ENCODE assay signal across 8 cellular contexts in the genomic region with DNA sequence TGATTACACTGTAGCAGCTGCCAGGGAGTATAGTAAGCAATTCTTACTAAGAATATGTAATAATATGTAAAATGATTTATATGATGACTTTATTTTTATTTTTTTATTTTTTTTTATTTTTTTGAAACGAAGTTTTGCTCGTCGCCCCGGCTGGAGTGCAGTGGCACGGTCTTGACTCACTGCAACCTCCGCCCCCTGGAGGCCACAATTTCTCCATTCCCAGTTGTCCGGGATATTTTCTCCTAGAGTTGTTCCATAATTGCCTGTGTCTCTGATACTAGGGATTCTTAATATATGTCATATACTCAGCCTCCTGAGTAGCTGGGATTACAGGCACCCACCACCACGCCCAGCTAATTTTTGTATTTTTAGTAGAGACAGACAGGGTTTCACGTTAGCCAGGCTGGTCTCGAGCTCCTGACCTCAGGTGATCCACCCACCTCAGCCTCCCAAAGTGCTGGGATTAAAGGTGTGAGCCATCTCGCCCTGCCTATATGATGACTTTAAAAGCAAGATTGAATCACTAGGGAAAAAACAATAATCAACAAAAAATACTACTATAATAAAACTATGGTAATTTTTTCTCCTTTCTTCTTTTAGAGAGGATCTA. TPM values are rescaled to one million over a fixed set of nuclear protein-coding genes. Genes with fewer than 3 reads are reported as not detected.
A peak's percentile ranks its signal among the peaks of the same experiment; 100 is the strongest.
DNase-seq lines count a peak whose midpoint lies in the region; ATAC-seq and TF ChIP-seq lines count a peak whose summit lies in the region.

No MANE protein-coding gene starts in this region.

- CTCF ChIA-PET in AG04449 (lab: Yijun Ruan, JAX), result interaction anchor here (0.8 to 5.5 kb wide), 13 partner anchors 11 to 412 kb away, joined by 3 to 54 read pairs (median 3); partner anchors contain the start of gene ITPR2

- H3K4me3 ChIP-seq in AG04449 (ENCODE audit: low read depth, low read length) (no peak overlapping the region), fibroblast of the aortic adventitia (ENCODE audit: low read depth, low read length) (no peak overlapping the region), ovary (no peak overlapping the region)

- in situ Hi-C loops in GM13977 (cut with MboI; ENCODE audit: low pct_unique_long_range_greater_than_20kb, low sequenced_read_pairs, unreplicated experiment), result no loop called here

- H3K27ac ChIP-seq in ovary, result no peak overlapping the region

- ATAC-seq in SK-N-SH treated with all-trans-retinoic acid at 6 μM for 48 hours (peak; percentile 85), HG02970 (IDR thresholded peaks at IDR 0.05; ENCODE audit: low FRiP score, unreplicated experiment) (no peak)

- peaks cover 2% of the 10 kb centered on the region for H3K4me1 ChIP-seq in ovary (ENCODE audit: insufficient read depth)

- intact Hi-C loops in ovary (cut with DNase I), result no loop called here

- DNase-seq in AG04449 (ENCODE audit: low read depth, low spot score) (no peak), GM13977 (ENCODE audit: low spot score) (no peak), fibroblast of the aortic adventitia (ENCODE audit: low read depth) (peak; percentile 63), ovary (peak in 4 of 5 donors; percentile 33 to 59 (median 50)), NCI-H446 treated with DMSO at 0.1 percent for 48 hours (lab: John Stamatoyannopoulos, UW) (no peak)
- DNase-seq in NK-92 treated with Interleukin-12 subunit alpha and Interleukin-12 subunit beta, amount 100 ng/mL, for 24 hours (lab: John Stamatoyannopoulos, UW), result no peak

- POLR2A ChIA-PET in AG04449 (lab: Yijun Ruan, JAX), result no interaction called here

- H3K27me3 ChIP-seq in ovary, result no peaks in the 10 kb centered on the region

- WGBS in ovary, 3 donors, result 44 to 55% (median 54%) methylated on average over 11 of the region's 11 CpGs

- H3K36me3 ChIP-seq in ovary, result no peaks in the 10 kb centered on the region

- no peaks in the 10 kb centered on the region for H3K9me3 ChIP-seq in ovary

- no peak for TF ChIP-seq EP300 in ovary (IDR thresholded peaks at IDR 0.05)

- peak; percentile 62 for TF ChIP-seq CTCF in AG04449 (IDR thresholded peaks at IDR 0.05; ENCODE audit: insufficient read depth, low read length, missing control alignments)
- peak; percentile 46 for TF ChIP-seq CTCF in GM13977 (IDR thresholded peaks at IDR 0.05; ENCODE audit: extremely low read depth, insufficient read depth, missing control alignments)
- peak; percentile 63 for TF ChIP-seq CTCF in fibroblast of the aortic adventitia (IDR thresholded peaks at IDR 0.05; ENCODE audit: insufficient read depth, low read length)
- peak in 2 of 3 donors; percentile 10 to 18 for TF ChIP-seq CTCF in ovary (IDR thresholded peaks at IDR 0.05)

- no peak for TF ChIP-seq POLR2A in ovary (IDR thresholded peaks at IDR 0.05)

TF ChIP-seq in SK-N-SH treated with all-trans-retinoic acid at 6 μM for 48 hours, 23 proteins besides CTCF, POLR2A, EP300 and RAD21:
- TF ChIP-seq ZC3H10 (CRISPR knock-in tag; IDR thresholded peaks at IDR 0.05) (no peak), OSR1 (CRISPR knock-in tag; IDR thresholded peaks at IDR 0.05) (no peak), ARNTL (CRISPR knock-in tag; IDR thresholded peaks at IDR 0.05; ENCODE audit: borderline replicate concordance, low read depth) (no peak), CREB5 (CRISPR knock-in tag; IDR thresholded peaks at IDR 0.05; ENCODE audit: low read depth) (no peak), ZFP3 (CRISPR knock-in tag; IDR thresholded peaks at IDR 0.05) (no peak), ZNF70 (CRISPR knock-in tag; IDR thresholded peaks at IDR 0.05) (no peak), GLIS3 (CRISPR knock-in tag; IDR thresholded peaks at IDR 0.05) (no peak), SNAI2 (CRISPR knock-in tag; IDR thresholded peaks at IDR 0.05) (no peak)
- TF ChIP-seq, protein P1, sequence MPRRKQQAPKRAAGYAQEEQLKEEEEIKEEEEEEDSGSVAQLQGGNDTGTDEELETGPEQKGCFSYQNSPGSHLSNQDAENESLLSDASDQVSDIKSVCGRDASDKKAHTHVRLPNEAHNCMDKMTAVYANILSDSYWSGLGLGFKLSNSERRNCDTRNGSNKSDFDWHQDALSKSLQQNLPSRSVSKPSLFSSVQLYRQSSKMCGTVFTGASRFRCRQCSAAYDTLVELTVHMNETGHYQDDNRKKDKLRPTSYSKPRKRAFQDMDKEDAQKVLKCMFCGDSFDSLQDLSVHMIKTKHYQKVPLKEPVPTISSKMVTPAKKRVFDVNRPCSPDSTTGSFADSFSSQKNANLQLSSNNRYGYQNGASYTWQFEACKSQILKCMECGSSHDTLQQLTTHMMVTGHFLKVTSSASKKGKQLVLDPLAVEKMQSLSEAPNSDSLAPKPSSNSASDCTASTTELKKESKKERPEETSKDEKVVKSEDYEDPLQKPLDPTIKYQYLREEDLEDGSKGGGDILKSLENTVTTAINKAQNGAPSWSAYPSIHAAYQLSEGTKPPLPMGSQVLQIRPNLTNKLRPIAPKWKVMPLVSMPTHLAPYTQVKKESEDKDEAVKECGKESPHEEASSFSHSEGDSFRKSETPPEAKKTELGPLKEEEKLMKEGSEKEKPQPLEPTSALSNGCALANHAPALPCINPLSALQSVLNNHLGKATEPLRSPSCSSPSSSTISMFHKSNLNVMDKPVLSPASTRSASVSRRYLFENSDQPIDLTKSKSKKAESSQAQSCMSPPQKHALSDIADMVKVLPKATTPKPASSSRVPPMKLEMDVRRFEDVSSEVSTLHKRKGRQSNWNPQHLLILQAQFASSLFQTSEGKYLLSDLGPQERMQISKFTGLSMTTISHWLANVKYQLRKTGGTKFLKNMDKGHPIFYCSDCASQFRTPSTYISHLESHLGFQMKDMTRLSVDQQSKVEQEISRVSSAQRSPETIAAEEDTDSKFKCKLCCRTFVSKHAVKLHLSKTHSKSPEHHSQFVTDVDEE (CRISPR knock-in tag; IDR thresholded peaks at IDR 0.05), result no peak

RNA-seq across cellular contexts. Expression of gene ITPR2, which starts 12.2 kb away (rescaled TPM):
- total RNA-seq in fibroblast of the aortic adventitia (ENCODE audit: low replicate concordance) (15.5 and 79.5 TPM in 2 replicates), ovary (10 to 100 TPM; 23.7 to 51.1 (median 33.9) TPM)
- polyA plus RNA-seq in ovary, result 10 to 100 TPM in 1 of 2 donors, 1 to 10 TPM in 1; 5.9 to 14.2 TPM

Comparison
In these comparisons a context has a peak if more than half of its experiments do, and no peak if none do; other contexts are left out.
1. DNase-seq: peak in fibroblast of the aortic adventitia (single experiment) and ovary (4 of 5); none in AG04449 (single experiment), GM13977 (single experiment), NCI-H446 treated with DMSO at 0.1 percent for 48 hours (single experiment) and NK-92 treated with Interleukin-12 subunit alpha and Interleukin-12 subunit beta, amount 100 ng/mL, for 24 hours (single experiment).
2. Peak in every context shown above with its lines, with median percentiles within 50 percentile points of each other: CTCF ChIP-seq.